ENCODE assay signal across 1 cellular context in genomic region chr12:109994262-109995175, GRCh38.
TF ChIP-seq lines count a peak whose summit lies in the region.

No MANE protein-coding gene starts in this region.

TF ChIP-seq in HepG2, 621 proteins besides CTCF, POLR2A, EP300 and RAD21:
- TF ChIP-seq FOSL1 (CRISPR knock-in tag; IDR thresholded peaks at IDR 0.05; ENCODE audit: borderline replicate concordance) (no peak), HIVEP1 (CRISPR knock-in tag; IDR thresholded peaks at IDR 0.05) (no peak), ZNF207 (IDR thresholded peaks at IDR 0.05; ENCODE audit: borderline replicate concordance) (no peak), CBFB (CRISPR knock-in tag; IDR thresholded peaks at IDR 0.05) (no peak), ZNF790 (CRISPR knock-in tag; IDR thresholded peaks at IDR 0.05; ENCODE audit: borderline replicate concordance) (no peak), ZFP90 (CRISPR knock-in tag; IDR thresholded peaks at IDR 0.05; ENCODE audit: borderline replicate concordance) (no peak), BRD4 (CRISPR knock-in tag; IDR thresholded peaks at IDR 0.05) (no peak), FOXC1 (CRISPR knock-in tag; IDR thresholded peaks at IDR 0.05; ENCODE audit: borderline replicate concordance) (no peak), BORCS8-MEF2B (CRISPR knock-in tag; IDR thresholded peaks at IDR 0.05) (no peak), IRF1 (CRISPR knock-in tag; IDR thresholded peaks at IDR 0.05; ENCODE audit: low read depth) (no peak), KDM5A (IDR thresholded peaks at IDR 0.05; ENCODE audit: borderline replicate concordance, low read length) (no peak)
- TF ChIP-seq, protein P1, sequence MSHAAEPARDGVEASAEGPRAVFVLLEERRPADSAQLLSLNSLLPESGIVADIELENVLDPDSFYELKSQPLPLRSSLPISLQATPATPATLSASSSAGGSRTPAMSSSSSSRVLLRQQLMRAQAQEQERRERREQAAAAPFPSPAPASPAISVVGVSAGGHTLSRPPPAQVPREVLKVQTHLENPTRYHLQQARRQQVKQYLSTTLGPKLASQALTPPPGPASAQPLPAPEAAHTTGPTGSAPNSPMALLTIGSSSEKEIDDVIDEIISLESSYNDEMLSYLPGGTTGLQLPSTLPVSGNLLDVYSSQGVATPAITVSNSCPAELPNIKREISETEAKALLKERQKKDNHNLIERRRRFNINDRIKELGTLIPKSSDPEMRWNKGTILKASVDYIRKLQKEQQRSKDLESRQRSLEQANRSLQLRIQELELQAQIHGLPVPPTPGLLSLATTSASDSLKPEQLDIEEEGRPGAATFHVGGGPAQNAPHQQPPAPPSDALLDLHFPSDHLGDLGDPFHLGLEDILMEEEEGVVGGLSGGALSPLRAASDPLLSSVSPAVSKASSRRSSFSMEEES (CRISPR knock-in tag; IDR thresholded peaks at IDR 0.05) = no peak
- TF ChIP-seq, protein P2, sequence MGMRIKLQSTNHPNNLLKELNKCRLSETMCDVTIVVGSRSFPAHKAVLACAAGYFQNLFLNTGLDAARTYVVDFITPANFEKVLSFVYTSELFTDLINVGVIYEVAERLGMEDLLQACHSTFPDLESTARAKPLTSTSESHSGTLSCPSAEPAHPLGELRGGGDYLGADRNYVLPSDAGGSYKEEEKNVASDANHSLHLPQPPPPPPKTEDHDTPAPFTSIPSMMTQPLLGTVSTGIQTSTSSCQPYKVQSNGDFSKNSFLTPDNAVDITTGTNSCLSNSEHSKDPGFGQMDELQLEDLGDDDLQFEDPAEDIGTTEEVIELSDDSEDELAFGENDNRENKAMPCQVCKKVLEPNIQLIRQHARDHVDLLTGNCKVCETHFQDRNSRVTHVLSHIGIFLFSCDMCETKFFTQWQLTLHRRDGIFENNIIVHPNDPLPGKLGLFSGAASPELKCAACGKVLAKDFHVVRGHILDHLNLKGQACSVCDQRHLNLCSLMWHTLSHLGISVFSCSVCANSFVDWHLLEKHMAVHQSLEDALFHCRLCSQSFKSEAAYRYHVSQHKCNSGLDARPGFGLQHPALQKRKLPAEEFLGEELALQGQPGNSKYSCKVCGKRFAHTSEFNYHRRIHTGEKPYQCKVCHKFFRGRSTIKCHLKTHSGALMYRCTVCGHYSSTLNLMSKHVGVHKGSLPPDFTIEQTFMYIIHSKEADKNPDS (CRISPR knock-in tag; IDR thresholded peaks at IDR 0.05) = no peak
- TF ChIP-seq, protein P3, sequence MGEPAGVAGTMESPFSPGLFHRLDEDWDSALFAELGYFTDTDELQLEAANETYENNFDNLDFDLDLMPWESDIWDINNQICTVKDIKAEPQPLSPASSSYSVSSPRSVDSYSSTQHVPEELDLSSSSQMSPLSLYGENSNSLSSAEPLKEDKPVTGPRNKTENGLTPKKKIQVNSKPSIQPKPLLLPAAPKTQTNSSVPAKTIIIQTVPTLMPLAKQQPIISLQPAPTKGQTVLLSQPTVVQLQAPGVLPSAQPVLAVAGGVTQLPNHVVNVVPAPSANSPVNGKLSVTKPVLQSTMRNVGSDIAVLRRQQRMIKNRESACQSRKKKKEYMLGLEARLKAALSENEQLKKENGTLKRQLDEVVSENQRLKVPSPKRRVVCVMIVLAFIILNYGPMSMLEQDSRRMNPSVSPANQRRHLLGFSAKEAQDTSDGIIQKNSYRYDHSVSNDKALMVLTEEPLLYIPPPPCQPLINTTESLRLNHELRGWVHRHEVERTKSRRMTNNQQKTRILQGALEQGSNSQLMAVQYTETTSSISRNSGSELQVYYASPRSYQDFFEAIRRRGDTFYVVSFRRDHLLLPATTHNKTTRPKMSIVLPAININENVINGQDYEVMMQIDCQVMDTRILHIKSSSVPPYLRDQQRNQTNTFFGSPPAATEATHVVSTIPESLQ (CRISPR knock-in tag; conservative IDR thresholded peaks at IDR 0.05) = no peak
- TF ChIP-seq, protein P4, sequence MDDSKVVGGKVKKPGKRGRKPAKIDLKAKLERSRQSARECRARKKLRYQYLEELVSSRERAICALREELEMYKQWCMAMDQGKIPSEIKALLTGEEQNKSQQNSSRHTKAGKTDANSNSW (CRISPR knock-in tag; IDR thresholded peaks at IDR 0.05; ENCODE audit: borderline replicate concordance) = no peak
TF ChIP-seq in HepG2: peak in this region for 0.
